Comparison of ENCODE assay signal across 11 cellular contexts in genomic region chr11:126084608-126084912, GRCh38. TPM values are rescaled to one million over a fixed set of nuclear protein-coding genes. Genes with fewer than 3 reads are reported as not detected.
A peak's percentile ranks its signal among the peaks of the same experiment; 100 is the strongest.
DNase-seq lines count a peak whose midpoint lies in the region; ATAC-seq and TF ChIP-seq lines count a peak whose summit lies in the region.
"Had no signal": no experiment of that assay in that cellular context is flagged by ENCODE, and none has a peak within 500 bp of the region (broad histone marks: within the 10 kb centered on the region; RNA-seq: fewer than 3 reads in every experiment).

No MANE protein-coding gene starts in this region.

- H3K27me3 Mint-ChIP-seq in T-helper 2 cell treated with Interferon-gamma antibody and Interleukin-4, amounts not matched to agents 5 μg/mL and 100 μg/mL, for 36 hours (ENCODE audit: low read depth), result no peaks in the 10 kb centered on the region
- H3K27me3 Mint-ChIP-seq in CD4-positive, alpha-beta memory T cell, result no peaks in the 10 kb centered on the region
- H3K27me3 Mint-ChIP-seq in glutamatergic neuron (ENCODE audit: unreplicated experiment), result no peaks in the 10 kb centered on the region

- H3K27ac Mint-ChIP-seq in T-helper 2 cell treated with Interferon-gamma antibody and Interleukin-4, amounts not matched to agents 5 μg/mL and 100 μg/mL, for 36 hours, result peak overlapping the region; percentile 94
- H3K27ac Mint-ChIP-seq in CD4-positive, alpha-beta memory T cell, result peak overlapping the region; percentile 68 to 97 (median 92)
- H3K27ac Mint-ChIP-seq in glutamatergic neuron (ENCODE audit: unreplicated experiment), result no peak overlapping the region

- H3K36me3 ChIP-seq in CD4-positive, alpha-beta memory T cell (ENCODE audit: insufficient read depth, low read length), result no peaks in the 10 kb centered on the region
- H3K36me3 ChIP-seq in SJCRH30, result no peaks in the 10 kb centered on the region
- no peaks in the 10 kb centered on the region for H3K36me3 ChIP-seq in left lung

- peak overlapping the region; percentile 71 for H3K4me3 Mint-ChIP-seq in T-helper 2 cell treated with Interferon-gamma antibody and Interleukin-4, amounts not matched to agents 5 μg/mL and 100 μg/mL, for 36 hours
- peak overlapping the region in 4 of 8 donors; percentile 59 to 88 (median 82) for H3K4me3 Mint-ChIP-seq in CD4-positive, alpha-beta memory T cell
- H3K4me3 Mint-ChIP-seq in glutamatergic neuron (ENCODE audit: unreplicated experiment), result no peak overlapping the region

- POLR2A ChIA-PET in CD4-positive, alpha-beta memory T cell (lab: Charles Lee; ENCODE audit: partially characterized antibody), result interaction anchor here (1.1 to 2.7 kb wide), 5 partner anchors 12 to 198 kb away, joined by 3 to 23 read pairs (median 6); partner anchors contain the start of genes CDON, HYLS1 and PUS3

- CTCF ChIA-PET in CD4-positive, alpha-beta memory T cell (lab: Charles Lee; ENCODE audit: partially characterized antibody), result interaction anchor here (1.3 kb wide), 1 partner anchor 143 kb away, joined by 3 read pairs; no protein-coding TSS in a partner anchor

- H3K36me3 Mint-ChIP-seq in T-helper 2 cell treated with Interferon-gamma antibody and Interleukin-4, amounts not matched to agents 5 μg/mL and 100 μg/mL, for 36 hours (ENCODE audit: low read depth), result no peaks in the 10 kb centered on the region
- no peaks in the 10 kb centered on the region for H3K36me3 Mint-ChIP-seq in CD4-positive, alpha-beta memory T cell
- no peaks in the 10 kb centered on the region for H3K36me3 Mint-ChIP-seq in glutamatergic neuron (ENCODE audit: unreplicated experiment)

- peak overlapping the region in 1 of 2 donors; percentile 15 for H3K4me3 ChIP-seq in CD4-positive, alpha-beta memory T cell (ENCODE audit: low read length in 2 of 2)
- no peak overlapping the region for H3K4me3 ChIP-seq in SJCRH30
- H3K4me3 ChIP-seq in left lung, result no peak overlapping the region
- H3K4me3 ChIP-seq: mucosa of descending colon had no signal

- H3K27me3 ChIP-seq in CD4-positive, alpha-beta memory T cell (ENCODE audit: insufficient read depth, low read length), result no peaks in the 10 kb centered on the region
- H3K27me3 ChIP-seq in SJCRH30, result no peaks in the 10 kb centered on the region
- H3K27me3 ChIP-seq in left lung, result no peaks in the 10 kb centered on the region

- TF ChIP-seq CTCF in left lung (IDR thresholded peaks at IDR 0.05), result no peak
- TF ChIP-seq CTCF in glutamatergic neuron (IDR thresholded peaks at IDR 0.05; ENCODE audit: partially characterized antibody, unreplicated experiment), result no peak

- no peaks in the 10 kb centered on the region for H3K9me3 Mint-ChIP-seq in T-helper 2 cell treated with Interferon-gamma antibody and Interleukin-4, amounts not matched to agents 5 μg/mL and 100 μg/mL, for 36 hours
- no peaks in the 10 kb centered on the region for H3K9me3 Mint-ChIP-seq in CD4-positive, alpha-beta memory T cell
- H3K9me3 Mint-ChIP-seq in glutamatergic neuron (ENCODE audit: unreplicated experiment), result no peaks in the 10 kb centered on the region

- H3K27ac ChIP-seq in CD4-positive, alpha-beta memory T cell (ENCODE audit: low read depth, low read length), result peak overlapping the region; percentile 38
- H3K27ac ChIP-seq in SJCRH30 (peak overlapping the region; percentile 39), left lung (no peak overlapping the region)
- H3K27ac ChIP-seq: parathyroid adenoma had no signal

- intact Hi-C loops in CD4-positive, alpha-beta memory T cell (cut with micrococcal nuclease), result loop anchor here (1.0 kb wide), 1 partner anchor 21 kb away; no protein-coding TSS in a partner anchor
- intact Hi-C loops in left lung (cut with DNase I), result no loop called here

- no peaks in the 10 kb centered on the region for H3K9me3 ChIP-seq in CD4-positive, alpha-beta memory T cell (ENCODE audit: control insufficient read depth in 1 of 2, low read length in 2 of 2)
- H3K9me3 ChIP-seq in SJCRH30 (replicated peaks) (no peaks in the 10 kb centered on the region), left lung (no peaks in the 10 kb centered on the region)
- H3K9me3 ChIP-seq: mucosa of descending colon had no signal

- peaks cover 19% of the 10 kb centered on the region for H3K4me1 Mint-ChIP-seq in T-helper 2 cell treated with Interferon-gamma antibody and Interleukin-4, amounts not matched to agents 5 μg/mL and 100 μg/mL, for 36 hours (ENCODE audit: low read depth)
- H3K4me1 Mint-ChIP-seq in CD4-positive, alpha-beta memory T cell, result peaks cover 13 to 28% (median 18%) of the 10 kb centered on the region in 4 donors
- H3K4me1 Mint-ChIP-seq in glutamatergic neuron (ENCODE audit: low read depth, unreplicated experiment), result peaks cover 2% of the 10 kb centered on the region

- peak; percentile 96 for ATAC-seq in left lung

- no peak for DNase-seq in T-helper 2 cell treated with Interferon-gamma antibody and Interleukin-4, amounts not matched to agents 5 μg/mL and 100 μg/mL, for 36 hours (ENCODE audit: low spot score)
- DNase-seq in T-helper 2 cell (no peak), SJCRH30 (peak in 1 of 2 experiments; percentile 27), left lung (peak in 1 of 2 donors; percentile 69), inferior parietal cortex (ENCODE audit: extremely low spot score) (no peak), glutamatergic neuron (no peak), NCI-H1105 treated with DMSO at 0.1 percent for 48 hours (lab: John Stamatoyannopoulos, UW) (no peak)
- DNase-seq in CD4-positive, alpha-beta memory T cell, result no peak
- DNase-seq: activated gamma-delta T cell, mucosa of descending colon had no signal

- peaks cover 27% of the 10 kb centered on the region for H3K4me1 ChIP-seq in CD4-positive, alpha-beta memory T cell (ENCODE audit: insufficient read depth, low read length)
- H3K4me1 ChIP-seq in SJCRH30 (peaks cover 37% of the 10 kb centered on the region), left lung (no peaks in the 10 kb centered on the region)

RNA-seq across cellular contexts. Expression of gene CDON, which starts 21.9 kb away (rescaled TPM):
- 1 to 10 TPM; 2.7 to 3.1 TPM for total RNA-seq in CD4-positive, alpha-beta memory T cell
- polyA plus RNA-seq in CD4-positive, alpha-beta memory T cell, result under 1 TPM; 0.03 to 0.54 TPM
- 59.6 and 76.1 TPM in 2 replicates for total RNA-seq in SJCRH30 (2014; rRNA removed; shearing (Covaris generic))
- total RNA-seq in left lung, result 10 to 100 TPM; 10.7 to 16.3 TPM
- total RNA-seq in glutamatergic neuron (ENCODE audit: unreplicated experiment), result 21.0 TPM

Comparison
In these comparisons a context has a peak if more than half of its experiments do, and no peak if none do; other contexts are left out.
1. H3K27ac ChIP-seq: peak in CD4-positive, alpha-beta memory T cell (single experiment) and SJCRH30 (single experiment); none in left lung (0 of 2).